Comparison of ENCODE assay signal across 17 cellular contexts in genomic region chr16:80694950-80695471, GRCh38.
"Had no signal": no experiment of that assay in that cellular context is flagged by ENCODE, and none has a peak within 500 bp of the region (broad histone marks: within the 10 kb centered on the region; RNA-seq: fewer than 3 reads in every experiment).

No MANE protein-coding gene starts in this region.

- ATAC-seq: gastrocnemius medialis; heart right ventricle; stimulated activated memory B cell treated with anti-CD40 and anti-IgM and Interleukin-4, amounts not matched to agents 10 μg/mL and 1 μg/mL and 100 μg/mL, for 72 hours had no signal

- H3K4me1 ChIP-seq: ascending aorta, breast epithelium, gastrocnemius medialis, heart right ventricle, parathyroid adenoma, thyroid gland had no signal

- H3K9me3 ChIP-seq: breast epithelium, gastrocnemius medialis, neutrophil, thyroid gland had no signal

- H2AFZ ChIP-seq: parathyroid adenoma had no signal

- H3K79me2 ChIP-seq: parathyroid adenoma had no signal

- DNase-seq: activated CD4-positive, alpha-beta T cell treated with anti-CD3 and anti-CD28 coated beads, Interleukin-2, amount 50 U/mL, for 1 hour; activated naive CD4-positive, alpha-beta T cell treated with anti-CD3 and anti-CD28 coated beads, Interleukin-2, amount 10 ng/mL, durations not matched to agents 7 days and 5 days; activated T-cell treated with anti-CD3 and anti-CD28 coated beads for 4 hours; cerebellar nuclear complex; effector memory CD4-positive, alpha-beta T cell; gastrocnemius medialis; heart right ventricle; islet precursor cell; midbrain; stimulated activated CD4-positive, alpha-beta T cell treated with anti-CD3 and anti-CD28 coated beads, Interleukin-12 subunit alpha, Interleukin-12 subunit beta, amount 100 ng/mL, for 4 hours; thyroid gland had no signal

- H3K4me3 ChIP-seq: ascending aorta, breast epithelium, gastrocnemius medialis, heart right ventricle, lung, thyroid gland had no signal

- H3K36me3 ChIP-seq: ascending aorta, breast epithelium, gastrocnemius medialis, heart right ventricle, neutrophil, thyroid gland had no signal

- H3K27me3 ChIP-seq: ascending aorta, breast epithelium, gastrocnemius medialis, heart right ventricle, neutrophil, thyroid gland had no signal

- H3K9ac ChIP-seq: parathyroid adenoma had no signal

- H3K27ac ChIP-seq: ascending aorta, breast epithelium, gastrocnemius medialis, heart right ventricle, neutrophil, parathyroid adenoma, thyroid gland had no signal
